9 cellular contexts compared by ENCODE assay signal in the genomic region with DNA sequence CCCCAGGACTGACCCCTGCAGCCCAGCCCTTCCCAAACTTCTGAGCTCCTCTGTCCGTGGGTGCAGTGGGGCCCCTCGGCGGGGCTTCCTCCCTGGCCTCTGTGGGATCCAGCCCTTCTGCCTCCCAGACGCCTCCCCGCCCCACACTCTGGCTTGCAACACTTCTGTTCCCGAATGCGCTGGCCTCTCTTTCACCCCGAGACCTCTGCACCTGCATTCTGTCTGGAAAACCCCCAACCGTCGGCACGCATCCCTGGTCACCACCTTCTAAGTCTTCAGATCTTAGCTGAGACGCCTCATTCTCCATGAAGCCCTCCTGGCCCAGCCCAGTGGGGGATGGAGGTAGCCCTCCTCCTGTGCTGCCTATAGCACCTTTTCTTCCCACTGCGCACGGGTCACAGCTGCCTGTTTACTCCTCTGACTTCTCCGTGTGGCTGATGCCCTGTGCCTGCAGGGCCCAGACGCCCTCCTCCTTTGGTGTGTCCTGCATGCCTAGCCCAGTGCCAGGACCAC. TPM values are rescaled to one million over a fixed set of nuclear protein-coding genes. Genes with fewer than 3 reads are reported as not detected.
A peak's percentile ranks its signal among the peaks of the same experiment; 100 is the strongest.
DNase-seq lines count a peak whose midpoint lies in the region; ATAC-seq and TF ChIP-seq lines count a peak whose summit lies in the region.
"Had no signal": no experiment of that assay in that cellular context is flagged by ENCODE, and none has a peak within 500 bp of the region (broad histone marks: within the 10 kb centered on the region; RNA-seq: fewer than 3 reads in every experiment).

No MANE protein-coding gene starts in this region.

- CTCF ChIA-PET in PC-3 (lab: Charles Lee), result no interaction called here

- H3K9me3 ChIP-seq in neural progenitor cell (ENCODE audit: low read depth) (no peaks in the 10 kb centered on the region), PC-3 (ENCODE audit: low read length) (no peaks in the 10 kb centered on the region)

- H4K20me1 ChIP-seq in neural progenitor cell (ENCODE audit: low read depth) (no peaks in the 10 kb centered on the region), PC-3 (ENCODE audit: low read length) (no peaks in the 10 kb centered on the region)

- no TSS peak for BruUV-seq in PC-3 (replicated peaks; lab: Mats Ljungman, UMichigan)

- H3K9me2 ChIP-seq in PC-3 (replicated peaks; ENCODE audit: low read length), result no peaks in the 10 kb centered on the region

- TF ChIP-seq CTCF in GM06990 (IDR thresholded peaks at IDR 0.05; ENCODE audit: insufficient read depth, low read length, poor library complexity, severe bottlenecking) (no peak), astrocyte of the spinal cord (IDR thresholded peaks at IDR 0.05; ENCODE audit: low read depth, low read length) (no peak), neural progenitor cell (IDR thresholded peaks at IDR 0.05) (no peak), PC-3 (conservative IDR thresholded peaks at IDR 0.05; ENCODE audit: low read depth, low read length) (no peak)

- peak overlapping the region; percentile 88 for H3K27ac Mint-ChIP-seq in neural progenitor cell

- peaks cover 4% of the 10 kb centered on the region for H3K27me3 Mint-ChIP-seq in neural progenitor cell (ENCODE audit: insufficient read depth, low read depth)

- H2AFZ ChIP-seq in neural progenitor cell (replicated peaks), result no peak overlapping the region
- no peak overlapping the region for H2AFZ ChIP-seq in PC-3 (ENCODE audit: low read length)

- no peak overlapping the region for H3K27ac ChIP-seq in neural progenitor cell
- H3K27ac ChIP-seq in PC-3 (ENCODE audit: low read length), result no peak overlapping the region

- H3K79me2 ChIP-seq in neural progenitor cell (ENCODE audit: low read depth), result peaks cover 6% of the 10 kb centered on the region
- 0 out of 2 replicates have a peak, but pooled peaks cover 4% of the 10 kb centered on the region for H3K79me2 ChIP-seq in PC-3 (ENCODE audit: low read length)

- H3K36me3 Mint-ChIP-seq in neural progenitor cell, result no peaks in the 10 kb centered on the region

- peak overlapping the region; percentile 48 for H3K4me3 Mint-ChIP-seq in neural progenitor cell

- H3K4me3 ChIP-seq in GM06990 (replicated peaks; ENCODE audit: low read depth, low read length) (no peak overlapping the region), astrocyte of the spinal cord (ENCODE audit: low read depth, low read length) (no peak overlapping the region), neural progenitor cell (no peak overlapping the region), PC-3 (ENCODE audit: low read length) (no peak overlapping the region)

- H3K9ac ChIP-seq in neural progenitor cell (no peak overlapping the region), PC-3 (ENCODE audit: low read length) (no peak overlapping the region)

- ATAC-seq in GM19328 (IDR thresholded peaks at IDR 0.05; ENCODE audit: unreplicated experiment), result no peak
- ATAC-seq in GM19023 (IDR thresholded peaks at IDR 0.05; ENCODE audit: unreplicated experiment), result no peak
- no peak for ATAC-seq in PC-3
- ATAC-seq: sciatic nerve had no signal

- DNase-seq in GM06990 (ENCODE audit: extremely low read depth, insufficient read length), result peak; percentile 62
- DNase-seq in NAMALWA (ENCODE audit: low spot score), result peak; percentile 84
- DNase-seq in astrocyte of the spinal cord (ENCODE audit: low read depth, low spot score), result peak; percentile 22
- no peak for DNase-seq in neural progenitor cell (ENCODE audit: low spot score)
- DNase-seq in midbrain (lab: John Stamatoyannopoulos, UW), result no peak
- DNase-seq in PC-3, result no peak

- peaks cover 33% of the 10 kb centered on the region for H3K4me1 Mint-ChIP-seq in neural progenitor cell

- no peaks in the 10 kb centered on the region for H3K9me3 Mint-ChIP-seq in neural progenitor cell

- intact Hi-C loops in PC-3 (cut with micrococcal nuclease), result no loop called here

- H3F3A ChIP-seq in neural progenitor cell (ENCODE audit: low read depth) (no peaks in the 10 kb centered on the region), PC-3 (ENCODE audit: low read length, unreplicated experiment) (no peaks in the 10 kb centered on the region)

- H3K4me2 ChIP-seq in neural progenitor cell (peak overlapping the region; percentile 27), PC-3 (ENCODE audit: low read length) (no peak overlapping the region)

- POLR2A ChIA-PET in PC-3 (lab: Charles Lee; ENCODE audit: unreplicated experiment), result no interaction called here

- H3K4me1 ChIP-seq in neural progenitor cell, result peaks cover 33% of the 10 kb centered on the region
- no peaks in the 10 kb centered on the region; the same call in 1 of the 2 replicates for H3K4me1 ChIP-seq in PC-3 (ENCODE audit: insufficient read depth, low read length)

- H3K36me3 ChIP-seq in GM06990 (ENCODE audit: control insufficient read depth, insufficient read depth, low read length), result no peaks in the 10 kb centered on the region
- no peaks in the 10 kb centered on the region for H3K36me3 ChIP-seq in neural progenitor cell
- no peaks in the 10 kb centered on the region for H3K36me3 ChIP-seq in PC-3 (ENCODE audit: low read depth, low read length)

- in situ Hi-C loops in astrocyte of the spinal cord (cut with HindIII; ENCODE audit: low sequenced_read_pairs), result no loop called here

- H3K27me3 ChIP-seq in GM06990 (replicated peaks; ENCODE audit: control insufficient read depth, insufficient read depth, low read length) (no peaks in the 10 kb centered on the region), neural progenitor cell (no peaks in the 10 kb centered on the region), PC-3 (ENCODE audit: low read length) (no peaks in the 10 kb centered on the region)

RNA-seq across cellular contexts. Expression of gene TMEM235, which starts 26.4 kb away (rescaled TPM):
- total RNA-seq in neural progenitor cell (ENCODE audit: low replicate concordance) (0.09 TPM in 1 of 2 replicates, not detected in the other), PC-3 (2014; rRNA removed) (not detected in 2 replicates)
- total RNA-seq: sciatic nerve had no signal

RNA-seq across cellular contexts. Expression of gene BIRC5, which starts 43.8 kb away (rescaled TPM):
- 144 and 169 TPM in 2 replicates for total RNA-seq in neural progenitor cell (ENCODE audit: low replicate concordance)
- 271 and 304 TPM in 2 replicates for total RNA-seq in PC-3 (2014; rRNA removed)

Comparison
In these comparisons a context has a peak if more than half of its experiments do, and no peak if none do; other contexts are left out.
1. DNase-seq: peak in GM06990 (single experiment), NAMALWA (single experiment) and astrocyte of the spinal cord (single experiment); none in neural progenitor cell (single experiment), midbrain (single experiment) and PC-3 (single experiment).